In the genomic region with DNA sequence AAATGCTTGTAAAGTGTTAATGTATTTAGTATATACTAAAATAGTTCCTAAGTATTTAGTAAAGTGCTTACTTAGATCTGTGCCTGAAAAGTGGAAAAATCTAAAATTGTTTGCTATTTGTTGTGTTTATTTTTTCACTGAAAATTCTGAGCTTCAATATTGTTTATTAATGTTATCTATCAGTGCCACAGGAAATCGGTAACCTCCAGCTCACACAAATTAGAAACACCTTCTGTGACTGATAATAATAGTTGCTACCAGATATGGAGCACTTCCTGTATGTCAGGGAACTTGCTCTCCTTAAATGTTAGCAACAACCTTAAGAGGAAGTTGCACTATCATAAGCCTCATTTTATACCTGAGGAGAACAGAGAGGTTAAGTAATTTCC, we compare ENCODE assay signal across 1 cellular context.
TF ChIP-seq lines count a peak whose summit lies in the region.

No MANE protein-coding gene starts in this region.

TF ChIP-seq in K562, 482 proteins besides CTCF, POLR2A, EP300 and RAD21 (continued from another document and continues in another):
- TF ChIP-seq, protein P1, sequence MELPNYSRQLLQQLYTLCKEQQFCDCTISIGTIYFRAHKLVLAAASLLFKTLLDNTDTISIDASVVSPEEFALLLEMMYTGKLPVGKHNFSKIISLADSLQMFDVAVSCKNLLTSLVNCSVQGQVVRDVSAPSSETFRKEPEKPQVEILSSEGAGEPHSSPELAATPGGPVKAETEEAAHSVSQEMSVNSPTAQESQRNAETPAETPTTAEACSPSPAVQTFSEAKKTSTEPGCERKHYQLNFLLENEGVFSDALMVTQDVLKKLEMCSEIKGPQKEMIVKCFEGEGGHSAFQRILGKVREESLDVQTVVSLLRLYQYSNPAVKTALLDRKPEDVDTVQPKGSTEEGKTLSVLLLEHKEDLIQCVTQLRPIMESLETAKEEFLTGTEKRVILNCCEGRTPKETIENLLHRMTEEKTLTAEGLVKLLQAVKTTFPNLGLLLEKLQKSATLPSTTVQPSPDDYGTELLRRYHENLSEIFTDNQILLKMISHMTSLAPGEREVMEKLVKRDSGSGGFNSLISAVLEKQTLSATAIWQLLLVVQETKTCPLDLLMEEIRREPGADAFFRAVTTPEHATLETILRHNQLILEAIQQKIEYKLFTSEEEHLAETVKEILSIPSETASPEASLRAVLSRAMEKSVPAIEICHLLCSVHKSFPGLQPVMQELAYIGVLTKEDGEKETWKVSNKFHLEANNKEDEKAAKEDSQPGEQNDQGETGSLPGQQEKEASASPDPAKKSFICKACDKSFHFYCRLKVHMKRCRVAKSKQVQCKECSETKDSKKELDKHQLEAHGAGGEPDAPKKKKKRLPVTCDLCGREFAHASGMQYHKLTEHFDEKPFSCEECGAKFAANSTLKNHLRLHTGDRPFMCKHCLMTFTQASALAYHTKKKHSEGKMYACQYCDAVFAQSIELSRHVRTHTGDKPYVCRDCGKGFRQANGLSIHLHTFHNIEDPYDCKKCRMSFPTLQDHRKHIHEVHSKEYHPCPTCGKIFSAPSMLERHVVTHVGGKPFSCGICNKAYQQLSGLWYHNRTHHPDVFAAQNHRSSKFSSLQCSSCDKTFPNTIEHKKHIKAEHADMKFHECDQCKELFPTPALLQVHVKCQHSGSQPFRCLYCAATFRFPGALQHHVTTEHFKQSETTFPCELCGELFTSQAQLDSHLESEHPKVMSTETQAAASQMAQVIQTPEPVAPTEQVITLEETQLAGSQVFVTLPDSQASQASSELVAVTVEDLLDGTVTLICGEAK (IDR thresholded peaks at IDR 0.05) = peak; percentile 67; the same call in 1 of the 2 replicates
- TF ChIP-seq, protein P1 (CRISPR knock-in tag; IDR thresholded peaks at IDR 0.05) = no peak
- TF ChIP-seq, protein P2, sequence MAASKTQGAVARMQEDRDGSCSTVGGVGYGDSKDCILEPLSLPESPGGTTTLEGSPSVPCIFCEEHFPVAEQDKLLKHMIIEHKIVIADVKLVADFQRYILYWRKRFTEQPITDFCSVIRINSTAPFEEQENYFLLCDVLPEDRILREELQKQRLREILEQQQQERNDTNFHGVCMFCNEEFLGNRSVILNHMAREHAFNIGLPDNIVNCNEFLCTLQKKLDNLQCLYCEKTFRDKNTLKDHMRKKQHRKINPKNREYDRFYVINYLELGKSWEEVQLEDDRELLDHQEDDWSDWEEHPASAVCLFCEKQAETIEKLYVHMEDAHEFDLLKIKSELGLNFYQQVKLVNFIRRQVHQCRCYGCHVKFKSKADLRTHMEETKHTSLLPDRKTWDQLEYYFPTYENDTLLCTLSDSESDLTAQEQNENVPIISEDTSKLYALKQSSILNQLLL (CRISPR knock-in tag; IDR thresholded peaks at IDR 0.05; ENCODE audit: borderline replicate concordance) = no peak
- TF ChIP-seq, protein P3, sequence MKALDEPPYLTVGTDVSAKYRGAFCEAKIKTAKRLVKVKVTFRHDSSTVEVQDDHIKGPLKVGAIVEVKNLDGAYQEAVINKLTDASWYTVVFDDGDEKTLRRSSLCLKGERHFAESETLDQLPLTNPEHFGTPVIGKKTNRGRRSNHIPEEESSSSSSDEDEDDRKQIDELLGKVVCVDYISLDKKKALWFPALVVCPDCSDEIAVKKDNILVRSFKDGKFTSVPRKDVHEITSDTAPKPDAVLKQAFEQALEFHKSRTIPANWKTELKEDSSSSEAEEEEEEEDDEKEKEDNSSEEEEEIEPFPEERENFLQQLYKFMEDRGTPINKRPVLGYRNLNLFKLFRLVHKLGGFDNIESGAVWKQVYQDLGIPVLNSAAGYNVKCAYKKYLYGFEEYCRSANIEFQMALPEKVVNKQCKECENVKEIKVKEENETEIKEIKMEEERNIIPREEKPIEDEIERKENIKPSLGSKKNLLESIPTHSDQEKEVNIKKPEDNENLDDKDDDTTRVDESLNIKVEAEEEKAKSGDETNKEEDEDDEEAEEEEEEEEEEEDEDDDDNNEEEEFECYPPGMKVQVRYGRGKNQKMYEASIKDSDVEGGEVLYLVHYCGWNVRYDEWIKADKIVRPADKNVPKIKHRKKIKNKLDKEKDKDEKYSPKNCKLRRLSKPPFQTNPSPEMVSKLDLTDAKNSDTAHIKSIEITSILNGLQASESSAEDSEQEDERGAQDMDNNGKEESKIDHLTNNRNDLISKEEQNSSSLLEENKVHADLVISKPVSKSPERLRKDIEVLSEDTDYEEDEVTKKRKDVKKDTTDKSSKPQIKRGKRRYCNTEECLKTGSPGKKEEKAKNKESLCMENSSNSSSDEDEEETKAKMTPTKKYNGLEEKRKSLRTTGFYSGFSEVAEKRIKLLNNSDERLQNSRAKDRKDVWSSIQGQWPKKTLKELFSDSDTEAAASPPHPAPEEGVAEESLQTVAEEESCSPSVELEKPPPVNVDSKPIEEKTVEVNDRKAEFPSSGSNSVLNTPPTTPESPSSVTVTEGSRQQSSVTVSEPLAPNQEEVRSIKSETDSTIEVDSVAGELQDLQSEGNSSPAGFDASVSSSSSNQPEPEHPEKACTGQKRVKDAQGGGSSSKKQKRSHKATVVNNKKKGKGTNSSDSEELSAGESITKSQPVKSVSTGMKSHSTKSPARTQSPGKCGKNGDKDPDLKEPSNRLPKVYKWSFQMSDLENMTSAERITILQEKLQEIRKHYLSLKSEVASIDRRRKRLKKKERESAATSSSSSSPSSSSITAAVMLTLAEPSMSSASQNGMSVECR (CRISPR knock-in tag; IDR thresholded peaks at IDR 0.05) = no peak
- TF ChIP-seq MXI1 (IDR thresholded peaks at IDR 0.05; ENCODE audit: low read depth, low read length) (no peak), ZNF75A (CRISPR knock-in tag; IDR thresholded peaks at IDR 0.05) (no peak), MEF2A (IDR thresholded peaks at IDR 0.05; ENCODE audit: control insufficient read depth, low read depth, low read length) (0 out of 2 replicates have a peak, but pooled peaks have one; percentile 7), NFATC3 (IDR thresholded peaks at IDR 0.05) (no peak), FOXJ3 (CRISPR knock-in tag; IDR thresholded peaks at IDR 0.05) (no peak), ZNF41 (CRISPR knock-in tag; conservative IDR thresholded peaks at IDR 0.05) (no peak), GATAD2B (IDR thresholded peaks at IDR 0.05; ENCODE audit: borderline replicate concordance) (peak; percentile 93; the same call in 1 of the 2 replicates), FOXM1 (IDR thresholded peaks at IDR 0.05; ENCODE audit: low read depth) (no peak), FOXM1 (CRISPR knock-in tag; IDR thresholded peaks at IDR 0.05; ENCODE audit: low read depth) (no peak), JUND (IDR thresholded peaks at IDR 0.05; ENCODE audit: borderline replicate concordance, low read depth, low read length) (no peak), JUND (tag; IDR thresholded peaks at IDR 0.05; ENCODE audit: borderline replicate concordance, low read depth, low read length) (no peak), EHMT2 (IDR thresholded peaks at IDR 0.05) (no peak), MTA2 (IDR thresholded peaks at IDR 0.05; ENCODE audit: low read depth) (no peak), ETV1 (tag; conservative IDR thresholded peaks at IDR 0.05; ENCODE audit: low read depth) (peak; percentile 60), DIDO1 (tag; IDR thresholded peaks at IDR 0.05; ENCODE audit: low read depth) (no peak), ZNF232 (CRISPR knock-in tag; IDR thresholded peaks at IDR 0.05) (no peak), ARHGAP35 (IDR thresholded peaks at IDR 0.05; ENCODE audit: partially characterized antibody) (no peak), SNIP1 (IDR thresholded peaks at IDR 0.05; ENCODE audit: low read depth) (no peak), ELF4 (CRISPR knock-in tag; IDR thresholded peaks at IDR 0.05) (no peak), FOS (IDR thresholded peaks at IDR 0.05; ENCODE audit: extremely low read depth, insufficient read length) (no peak), POU5F1 (IDR thresholded peaks at IDR 0.05; ENCODE audit: borderline replicate concordance, low read depth, low read length, partially characterized antibody) (no peak), KDM4B (IDR thresholded peaks at IDR 0.05; ENCODE audit: borderline replicate concordance in 2 of 2, low read depth in 1 of 2) (no peak), XRCC3 (IDR thresholded peaks at IDR 0.05) (no peak), SMC3 (conservative IDR thresholded peaks at IDR 0.05; ENCODE audit: insufficient read depth, low read depth, low read length) (no peak), TGIF2 (CRISPR knock-in tag; IDR thresholded peaks at IDR 0.05) (no peak), SOX6 (IDR thresholded peaks at IDR 0.05) (no peak; the same call in 1 of the 2 replicates), ZKSCAN3 (CRISPR knock-in tag; IDR thresholded peaks at IDR 0.05) (no peak), ZNF146 (CRISPR knock-in tag; IDR thresholded peaks at IDR 0.05; ENCODE audit: unreplicated experiment) (no peak), DDX20 (tag; IDR thresholded peaks at IDR 0.05; ENCODE audit: low read depth) (no peak), LARP7 (IDR thresholded peaks at IDR 0.05) (no peak), HNRNPH1 (optimal IDR thresholded peaks at IDR 0.05; ENCODE audit: low read depth, low read length) (no peak), ILK (tag; IDR thresholded peaks at IDR 0.05; ENCODE audit: borderline replicate concordance, low read depth) (no peak), ZNF124 (CRISPR knock-in tag; IDR thresholded peaks at IDR 0.05) (no peak), TAF1 (IDR thresholded peaks at IDR 0.05; ENCODE audit: control insufficient read depth, extremely low read depth, insufficient read depth, low read length, severe bottlenecking) (no peak)
- TF ChIP-seq, protein P4, sequence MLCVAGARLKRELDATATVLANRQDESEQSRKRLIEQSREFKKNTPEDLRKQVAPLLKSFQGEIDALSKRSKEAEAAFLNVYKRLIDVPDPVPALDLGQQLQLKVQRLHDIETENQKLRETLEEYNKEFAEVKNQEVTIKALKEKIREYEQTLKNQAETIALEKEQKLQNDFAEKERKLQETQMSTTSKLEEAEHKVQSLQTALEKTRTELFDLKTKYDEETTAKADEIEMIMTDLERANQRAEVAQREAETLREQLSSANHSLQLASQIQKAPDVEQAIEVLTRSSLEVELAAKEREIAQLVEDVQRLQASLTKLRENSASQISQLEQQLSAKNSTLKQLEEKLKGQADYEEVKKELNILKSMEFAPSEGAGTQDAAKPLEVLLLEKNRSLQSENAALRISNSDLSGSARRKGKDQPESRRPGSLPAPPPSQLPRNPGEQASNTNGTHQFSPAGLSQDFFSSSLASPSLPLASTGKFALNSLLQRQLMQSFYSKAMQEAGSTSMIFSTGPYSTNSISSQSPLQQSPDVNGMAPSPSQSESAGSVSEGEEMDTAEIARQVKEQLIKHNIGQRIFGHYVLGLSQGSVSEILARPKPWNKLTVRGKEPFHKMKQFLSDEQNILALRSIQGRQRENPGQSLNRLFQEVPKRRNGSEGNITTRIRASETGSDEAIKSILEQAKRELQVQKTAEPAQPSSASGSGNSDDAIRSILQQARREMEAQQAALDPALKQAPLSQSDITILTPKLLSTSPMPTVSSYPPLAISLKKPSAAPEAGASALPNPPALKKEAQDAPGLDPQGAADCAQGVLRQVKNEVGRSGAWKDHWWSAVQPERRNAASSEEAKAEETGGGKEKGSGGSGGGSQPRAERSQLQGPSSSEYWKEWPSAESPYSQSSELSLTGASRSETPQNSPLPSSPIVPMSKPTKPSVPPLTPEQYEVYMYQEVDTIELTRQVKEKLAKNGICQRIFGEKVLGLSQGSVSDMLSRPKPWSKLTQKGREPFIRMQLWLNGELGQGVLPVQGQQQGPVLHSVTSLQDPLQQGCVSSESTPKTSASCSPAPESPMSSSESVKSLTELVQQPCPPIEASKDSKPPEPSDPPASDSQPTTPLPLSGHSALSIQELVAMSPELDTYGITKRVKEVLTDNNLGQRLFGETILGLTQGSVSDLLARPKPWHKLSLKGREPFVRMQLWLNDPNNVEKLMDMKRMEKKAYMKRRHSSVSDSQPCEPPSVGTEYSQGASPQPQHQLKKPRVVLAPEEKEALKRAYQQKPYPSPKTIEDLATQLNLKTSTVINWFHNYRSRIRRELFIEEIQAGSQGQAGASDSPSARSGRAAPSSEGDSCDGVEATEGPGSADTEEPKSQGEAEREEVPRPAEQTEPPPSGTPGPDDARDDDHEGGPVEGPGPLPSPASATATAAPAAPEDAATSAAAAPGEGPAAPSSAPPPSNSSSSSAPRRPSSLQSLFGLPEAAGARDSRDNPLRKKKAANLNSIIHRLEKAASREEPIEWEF (CRISPR knock-in tag; IDR thresholded peaks at IDR 0.05) = no peak
- TF ChIP-seq, protein P5, sequence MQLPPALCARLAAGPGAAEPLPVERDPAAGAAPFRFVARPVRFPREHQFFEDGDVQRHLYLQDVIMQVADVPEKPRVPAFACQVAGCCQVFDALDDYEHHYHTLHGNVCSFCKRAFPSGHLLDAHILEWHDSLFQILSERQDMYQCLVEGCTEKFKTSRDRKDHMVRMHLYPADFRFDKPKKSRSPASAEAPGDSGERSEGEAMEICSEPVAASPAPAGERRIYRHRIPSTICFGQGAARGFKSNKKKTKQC (CRISPR knock-in tag; IDR thresholded peaks at IDR 0.05) = no peak
- TF ChIP-seq, protein P6, sequence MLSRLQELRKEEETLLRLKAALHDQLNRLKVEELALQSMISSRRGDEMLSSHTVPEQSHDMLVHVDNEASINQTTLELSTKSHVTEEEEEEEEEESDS (CRISPR knock-in tag; IDR thresholded peaks at IDR 0.05) = no peak
